Comparison of ENCODE assay signal across 30 cellular contexts in the genomic region with DNA sequence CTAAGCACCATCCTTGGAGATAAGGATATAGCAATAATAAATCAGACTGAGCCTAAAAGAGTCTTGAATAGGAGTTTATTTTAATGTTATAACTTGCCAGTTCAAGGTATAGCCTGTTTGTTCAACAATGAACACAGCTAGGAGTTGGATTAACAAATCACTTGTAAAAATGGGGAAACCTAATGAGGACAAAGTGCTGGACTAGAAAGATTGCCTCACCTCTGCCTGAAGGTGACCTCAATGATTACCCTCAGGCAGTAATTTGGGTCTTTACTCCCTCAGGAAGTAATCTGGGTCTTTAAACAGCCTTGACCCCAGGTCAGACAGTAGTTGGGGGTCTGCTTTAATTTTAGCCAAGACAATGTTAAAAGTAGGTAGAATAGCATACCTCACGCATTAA.
"Had no signal": no experiment of that assay in that cellular context is flagged by ENCODE, and none has a peak within 500 bp of the region (broad histone marks: within the 10 kb centered on the region; RNA-seq: fewer than 3 reads in every experiment).

No MANE protein-coding gene starts in this region.

- H3K27ac Mint-ChIP-seq: naive thymus-derived CD8-positive, alpha-beta T cell; natural killer cell treated with Interleukin-12 subunit alpha and Interleukin-12 subunit beta and Interleukin-15 and Interleukin-18, amount 100 ng/mL, for 72 hours; neural progenitor cell; stimulated activated memory B cell treated with anti-CD40 and anti-IgM and Interleukin-4, amounts not matched to agents 10 μg/mL and 1 μg/mL and 100 μg/mL, for 72 hours; type B pancreatic cell had no signal

- H3K9ac ChIP-seq: neural progenitor cell, parathyroid adenoma had no signal

- H3K4me3 Mint-ChIP-seq: naive thymus-derived CD8-positive, alpha-beta T cell; natural killer cell treated with Interleukin-12 subunit alpha and Interleukin-12 subunit beta and Interleukin-15 and Interleukin-18, amount 100 ng/mL, for 72 hours; neural progenitor cell; stimulated activated memory B cell treated with anti-CD40 and anti-IgM and Interleukin-4, amounts not matched to agents 10 μg/mL and 1 μg/mL and 100 μg/mL, for 72 hours; stimulated activated naive CD8-positive, alpha-beta T cell treated with anti-CD3 and anti-CD28 coated beads, Interleukin-15, amount 100 ng/mL, for 72 hours; type B pancreatic cell had no signal

- H3K27ac ChIP-seq: neural progenitor cell, ovary, parathyroid adenoma, psoas muscle, skin epidermis, spleen, suprapubic skin, testis, tibial artery, transverse colon, upper lobe of right lung, uterus had no signal

- H3K4me1 ChIP-seq: neural progenitor cell, parathyroid adenoma, psoas muscle, spleen, suprapubic skin, testis, tibial artery, transverse colon, upper lobe of right lung, uterus had no signal

- H3K9me3 Mint-ChIP-seq: natural killer cell treated with Interleukin-12 subunit alpha and Interleukin-12 subunit beta and Interleukin-15 and Interleukin-18, amount 100 ng/mL, for 72 hours; stimulated activated memory B cell treated with anti-CD40 and anti-IgM and Interleukin-4, amounts not matched to agents 10 μg/mL and 1 μg/mL and 100 μg/mL, for 72 hours had no signal

- H3K4me1 Mint-ChIP-seq: naive thymus-derived CD8-positive, alpha-beta T cell; neural progenitor cell; stimulated activated memory B cell treated with anti-CD40 and anti-IgM and Interleukin-4, amounts not matched to agents 10 μg/mL and 1 μg/mL and 100 μg/mL, for 72 hours; stimulated activated naive CD8-positive, alpha-beta T cell treated with anti-CD3 and anti-CD28 coated beads, Interleukin-15, amount 100 ng/mL, for 72 hours had no signal

- H3K9me3 ChIP-seq: ovary, psoas muscle, suprapubic skin, testis, tibial artery, transverse colon, upper lobe of right lung, uterus had no signal

- H3K36me3 ChIP-seq: ovary, uterus had no signal

- DNase-seq: naive thymus-derived CD8-positive, alpha-beta T cell; occipital lobe; ovary; psoas muscle; right cardiac atrium; spleen; stimulated activated CD4-positive, alpha-beta T cell treated with anti-CD3 and anti-CD28 coated beads, Interleukin-12 subunit alpha, Interleukin-12 subunit beta, amount 100 ng/mL, for 4 hours; stimulated activated CD4-positive, alpha-beta T cell treated with anti-CD3 and anti-CD28 coated beads, Interleukin-1b, Interleukin-23, amount 100 ng/mL, for 48 hours; stimulated activated CD4-positive, alpha-beta T cell treated with anti-CD3 and anti-CD28 coated beads, Interleukin-4, amount 100 ng/mL, for 1 hour; stimulated activated CD4-positive, alpha-beta T cell treated with anti-CD3 and anti-CD28 coated beads, Interleukin-4, amount 100 ng/mL, for 4 hours; stimulated activated CD8-positive, alpha-beta memory T cell treated with anti-CD3 and anti-CD28 coated beads, Interleukin-4, amount 100 ng/mL, for 48 hours; stimulated activated naive CD4-positive, alpha-beta T cell; stimulated activated naive CD8-positive, alpha-beta T cell treated with anti-CD3 and anti-CD28 coated beads, Interleukin-15, amount 100 ng/mL, for 72 hours; stimulated activated naive CD8-positive, alpha-beta T cell treated with anti-CD3 and anti-CD28 coated beads, Interleukin-15, Interleukin-2, amounts not matched to agents 100 U/mL and 50 U/mL, for 24 hours; substantia nigra; testis; tibial artery; transverse colon; upper lobe of right lung; uterus had no signal

- ATAC-seq: naive thymus-derived CD8-positive, alpha-beta T cell; natural killer cell treated with Interleukin-12 subunit alpha and Interleukin-12 subunit beta and Interleukin-15 and Interleukin-18, amount 100 ng/mL, for 72 hours; psoas muscle; right cardiac atrium; sciatic nerve; stimulated activated memory B cell treated with anti-CD40 and anti-IgM and Interleukin-4, amounts not matched to agents 10 μg/mL and 1 μg/mL and 100 μg/mL, for 72 hours; stimulated activated naive CD8-positive, alpha-beta T cell treated with anti-CD3 and anti-CD28 coated beads, Interleukin-15, amount 100 ng/mL, for 72 hours; stimulated activated naive CD8-positive, alpha-beta T cell treated with anti-CD3 and anti-CD28 coated beads, Interleukin-15, Interleukin-2, amounts not matched to agents 100 U/mL and 50 U/mL, for 24 hours; upper lobe of right lung had no signal

- H3K27me3 Mint-ChIP-seq: naive thymus-derived CD8-positive, alpha-beta T cell; natural killer cell treated with Interleukin-12 subunit alpha and Interleukin-12 subunit beta and Interleukin-15 and Interleukin-18, amount 100 ng/mL, for 72 hours; progenitor cell of endocrine pancreas; stimulated activated memory B cell treated with anti-CD40 and anti-IgM and Interleukin-4, amounts not matched to agents 10 μg/mL and 1 μg/mL and 100 μg/mL, for 72 hours; stimulated activated naive CD8-positive, alpha-beta T cell treated with anti-CD3 and anti-CD28 coated beads, Interleukin-15, amount 100 ng/mL, for 72 hours; type B pancreatic cell had no signal

- H3K27me3 ChIP-seq: neural progenitor cell, ovary, spleen, suprapubic skin, testis, tibial artery, transverse colon, upper lobe of right lung, uterus had no signal

- H3K4me3 ChIP-seq: neural progenitor cell, ovary, psoas muscle, skin epidermis, smooth muscle cell, spleen, suprapubic skin, testis, tibial artery, transverse colon, upper lobe of right lung, uterus had no signal
